In genomic region chr12:96313606-96314005, GRCh38 we compare ENCODE assay signal across 21 cellular contexts.
A peak's percentile ranks its signal among the peaks of the same experiment; 100 is the strongest.
DNase-seq lines count a peak whose midpoint lies in the region; ATAC-seq and TF ChIP-seq lines count a peak whose summit lies in the region.
"Had no signal": no experiment of that assay in that cellular context is flagged by ENCODE, and none has a peak within 500 bp of the region (broad histone marks: within the 10 kb centered on the region; RNA-seq: fewer than 3 reads in every experiment).

No MANE protein-coding gene starts in this region.

- no peak for DNase-seq in activated naive CD8-positive, alpha-beta T cell treated with anti-CD3 and anti-CD28 coated beads, Interleukin-2, amount 50 U/mL, for 24 hours
- DNase-seq in GM23248 = no peak
- no peak for DNase-seq in stimulated activated effector memory CD8-positive, alpha-beta T cell treated with anti-CD3 and anti-CD28 coated beads, Interleukin-12 subunit alpha, Interleukin-12 subunit beta, amount 100 ng/mL, for 72 hours (ENCODE audit: low spot score in 2 of 2)
- DNase-seq: 8988T, C1 segment of cervical spinal cord, DMS79, HCEC 1CT, NCI-H1092, NCI-H1436, NCI-H187 treated with DMSO at 0.1 percent for 48 hours, NCI-H2107, Peyer's patch, T-cell had no signal

- H3K9me3 ChIP-seq in GM23248 (ENCODE audit: low read depth) (no peaks in the 10 kb centered on the region), SU-DHL-6 (ENCODE audit: insufficient read depth, low read length) (no peaks in the 10 kb centered on the region)
- H3K9me3 ChIP-seq: Peyer's patch had no signal

- H3K27ac Mint-ChIP-seq in activated naive CD8-positive, alpha-beta T cell = peak overlapping the region; percentile 64
- H3K27ac Mint-ChIP-seq in activated naive CD8-positive, alpha-beta T cell treated with anti-CD3 and anti-CD28 coated beads, Interleukin-2, amount 50 U/mL, for 24 hours = no peak overlapping the region
- H3K27ac Mint-ChIP-seq in stimulated activated effector memory CD8-positive, alpha-beta T cell treated with anti-CD3 and anti-CD28 coated beads, Interleukin-12 subunit alpha, Interleukin-12 subunit beta, amount 100 ng/mL, for 72 hours = no peak overlapping the region
- H3K27ac Mint-ChIP-seq: GM23338; T-helper 2 cell treated with Interferon-gamma antibody and Interleukin-4, amounts not matched to agents 5 μg/mL and 100 μg/mL, for 36 hours had no signal

- H3K27me3 ChIP-seq in GM23248 (replicated peaks; ENCODE audit: insufficient read depth) = no peaks in the 10 kb centered on the region
- H3K27me3 ChIP-seq in SU-DHL-6 (ENCODE audit: low read length) = no peaks in the 10 kb centered on the region
- H3K27me3 ChIP-seq: Peyer's patch had no signal

- no peak overlapping the region for H3K27ac ChIP-seq in GM23248
- peak overlapping the region; percentile 42; the same call in 1 of the 2 replicates for H3K27ac ChIP-seq in SU-DHL-6 (ENCODE audit: low read depth, low read length)
- H3K27ac ChIP-seq: Peyer's patch had no signal

- H2AFZ ChIP-seq in GM23248 (no peak overlapping the region), SU-DHL-6 (ENCODE audit: low read depth, low read length, severe bottlenecking) (no peak overlapping the region)
- H2AFZ ChIP-seq: GM23338 had no signal

- peaks cover 3% of the 10 kb centered on the region; the same call in 1 of the 2 replicates for H4K20me1 ChIP-seq in GM23248 (ENCODE audit: insufficient read depth)
- H4K20me1 ChIP-seq in SU-DHL-6 (ENCODE audit: low read depth, low read length) = no peaks in the 10 kb centered on the region

- H3K79me2 ChIP-seq in GM23248 (ENCODE audit: insufficient read depth) (peaks cover 89% of the 10 kb centered on the region), SU-DHL-6 (ENCODE audit: insufficient read depth, low read length) (peaks cover 38% of the 10 kb centered on the region)

- no peak overlapping the region for H3K4me3 ChIP-seq in GM23248
- H3K4me3 ChIP-seq in SU-DHL-6 (ENCODE audit: insufficient read depth, low read length, poor library complexity, severe bottlenecking) = no peak overlapping the region
- H3K4me3 ChIP-seq: GM23338, Peyer's patch had no signal

- H3K9ac ChIP-seq in GM23248 (no peak overlapping the region), SU-DHL-6 (ENCODE audit: low read length) (no peak overlapping the region)

- peaks cover 47% of the 10 kb centered on the region for H3F3A ChIP-seq in GM23248 (ENCODE audit: insufficient read depth)
- peaks cover 12% of the 10 kb centered on the region for H3F3A ChIP-seq in SU-DHL-6 (ENCODE audit: insufficient read depth)

- H3K9me2 ChIP-seq in GM23248 (ENCODE audit: insufficient read depth) = no peaks in the 10 kb centered on the region
- no peaks in the 10 kb centered on the region for H3K9me2 ChIP-seq in SU-DHL-6 (replicated peaks; ENCODE audit: insufficient read depth, low read length)

- H3K4me1 ChIP-seq in GM23248 (ENCODE audit: insufficient read depth) = peaks cover 15% of the 10 kb centered on the region; the same call in 1 of the 2 replicates

- peaks cover 25% of the 10 kb centered on the region for H3K4me1 Mint-ChIP-seq in activated naive CD8-positive, alpha-beta T cell (ENCODE audit: low read depth)
- H3K4me1 Mint-ChIP-seq in activated naive CD8-positive, alpha-beta T cell treated with anti-CD3 and anti-CD28 coated beads, Interleukin-2, amount 50 U/mL, for 24 hours = peaks cover 30% of the 10 kb centered on the region
- peaks cover 6% of the 10 kb centered on the region for H3K4me1 Mint-ChIP-seq in stimulated activated effector memory CD8-positive, alpha-beta T cell treated with anti-CD3 and anti-CD28 coated beads, Interleukin-12 subunit alpha, Interleukin-12 subunit beta, amount 100 ng/mL, for 72 hours

- no peak for ATAC-seq in activated naive CD8-positive, alpha-beta T cell treated with anti-CD3 and anti-CD28 coated beads, Interleukin-2, amount 50 U/mL, for 24 hours
- ATAC-seq in GM21447 (IDR thresholded peaks at IDR 0.05; ENCODE audit: unreplicated experiment) (no peak), HG03196 (IDR thresholded peaks at IDR 0.05; ENCODE audit: unreplicated experiment) (no peak), HG02588 (IDR thresholded peaks at IDR 0.05; ENCODE audit: unreplicated experiment) (no peak)
- ATAC-seq in stimulated activated effector memory CD8-positive, alpha-beta T cell treated with anti-CD3 and anti-CD28 coated beads, Interleukin-12 subunit alpha, Interleukin-12 subunit beta, amount 100 ng/mL, for 72 hours = no peak
- ATAC-seq: GM23338, SK-N-SH treated with all-trans-retinoic acid at 6 μM for 48 hours, T-cell had no signal

- H3K4me2 ChIP-seq in GM23248 (ENCODE audit: unreplicated experiment) = peak overlapping the region; percentile 20
- H3K4me2 ChIP-seq in SU-DHL-6 (ENCODE audit: low read depth, low read length, poor library complexity, severe bottlenecking) = no peak overlapping the region
- H3K4me2 ChIP-seq: GM23338 had no signal

- H3K36me3 ChIP-seq in GM23248 (ENCODE audit: low read depth) (peaks cover 41% of the 10 kb centered on the region), SU-DHL-6 (ENCODE audit: low read length) (peaks cover 39% of the 10 kb centered on the region)

- no peak for TF ChIP-seq CTCF in SU-DHL-6 (IDR thresholded peaks at IDR 0.05; ENCODE audit: insufficient read depth, low read length, poor library complexity, severe bottlenecking)

- in situ Hi-C loops in GM23248 (cut with MboI) = no loop called here

- H3K9me3 Mint-ChIP-seq in activated naive CD8-positive, alpha-beta T cell (ENCODE audit: low read depth) = no peaks in the 10 kb centered on the region
- no peaks in the 10 kb centered on the region for H3K9me3 Mint-ChIP-seq in activated naive CD8-positive, alpha-beta T cell treated with anti-CD3 and anti-CD28 coated beads, Interleukin-2, amount 50 U/mL, for 24 hours
- no peaks in the 10 kb centered on the region for H3K9me3 Mint-ChIP-seq in stimulated activated effector memory CD8-positive, alpha-beta T cell treated with anti-CD3 and anti-CD28 coated beads, Interleukin-12 subunit alpha, Interleukin-12 subunit beta, amount 100 ng/mL, for 72 hours
- H3K9me3 Mint-ChIP-seq: T-cell had no signal

- no peak overlapping the region for H3K4me3 Mint-ChIP-seq in activated naive CD8-positive, alpha-beta T cell
- no peak overlapping the region for H3K4me3 Mint-ChIP-seq in activated naive CD8-positive, alpha-beta T cell treated with anti-CD3 and anti-CD28 coated beads, Interleukin-2, amount 50 U/mL, for 24 hours
- H3K4me3 Mint-ChIP-seq in stimulated activated effector memory CD8-positive, alpha-beta T cell treated with anti-CD3 and anti-CD28 coated beads, Interleukin-12 subunit alpha, Interleukin-12 subunit beta, amount 100 ng/mL, for 72 hours = no peak overlapping the region
- H3K4me3 Mint-ChIP-seq: GM23338; T-cell; T-helper 2 cell treated with Interferon-gamma antibody and Interleukin-4, amounts not matched to agents 5 μg/mL and 100 μg/mL, for 36 hours had no signal

- peaks cover 5% of the 10 kb centered on the region for H3K36me3 Mint-ChIP-seq in activated naive CD8-positive, alpha-beta T cell
- peaks cover 13% of the 10 kb centered on the region for H3K36me3 Mint-ChIP-seq in activated naive CD8-positive, alpha-beta T cell treated with anti-CD3 and anti-CD28 coated beads, Interleukin-2, amount 50 U/mL, for 24 hours (ENCODE audit: low read depth)
- H3K36me3 Mint-ChIP-seq in stimulated activated effector memory CD8-positive, alpha-beta T cell treated with anti-CD3 and anti-CD28 coated beads, Interleukin-12 subunit alpha, Interleukin-12 subunit beta, amount 100 ng/mL, for 72 hours = peaks cover 41% of the 10 kb centered on the region

- no peaks in the 10 kb centered on the region for H3K27me3 Mint-ChIP-seq in activated naive CD8-positive, alpha-beta T cell
- H3K27me3 Mint-ChIP-seq in activated naive CD8-positive, alpha-beta T cell treated with anti-CD3 and anti-CD28 coated beads, Interleukin-2, amount 50 U/mL, for 24 hours = no peaks in the 10 kb centered on the region
- H3K27me3 Mint-ChIP-seq: T-cell had no signal
